Comparison of ENCODE assay signal across 10 cellular contexts in the genomic region with DNA sequence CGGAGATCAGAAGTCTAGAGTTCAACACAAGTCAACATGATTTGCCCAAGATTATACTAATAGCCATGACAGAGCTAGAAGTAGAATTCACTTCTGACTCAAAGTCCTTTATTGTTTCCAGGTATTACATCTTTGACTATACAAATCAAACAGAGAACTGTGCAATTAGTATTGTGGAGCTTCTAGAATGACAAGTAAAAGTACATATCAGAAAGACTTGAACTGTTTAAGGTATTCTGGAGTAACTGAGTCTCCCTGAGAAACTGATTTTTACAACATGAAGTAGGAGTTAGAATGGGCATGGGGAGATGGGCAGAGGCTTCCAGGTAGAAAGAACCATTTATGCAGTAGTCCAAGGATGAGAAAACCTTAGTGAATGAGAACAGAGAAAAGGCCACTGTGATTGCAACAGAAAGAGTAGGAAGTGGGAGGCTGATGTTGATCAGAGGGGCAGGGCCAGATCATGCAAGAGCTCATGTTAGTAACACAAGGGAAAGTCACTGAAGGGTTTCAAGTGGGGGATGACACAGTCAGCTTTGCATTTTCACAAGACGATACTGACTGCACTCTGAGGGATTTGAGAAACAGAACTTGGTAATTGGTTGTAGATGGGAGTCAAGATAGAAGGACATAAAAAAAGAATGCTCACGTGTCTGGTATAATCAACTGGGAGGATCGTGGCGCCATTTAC.
DNase-seq lines count a peak whose midpoint lies in the region; ATAC-seq and TF ChIP-seq lines count a peak whose summit lies in the region.
"Had no signal": no experiment of that assay in that cellular context is flagged by ENCODE, and none has a peak within 500 bp of the region (broad histone marks: within the 10 kb centered on the region; RNA-seq: fewer than 3 reads in every experiment).

No MANE protein-coding gene starts in this region.

- intact Hi-C loops in left colon (cut with DNase I, micrococcal nuclease) = no loop called here

- ATAC-seq in GM18519 (IDR thresholded peaks at IDR 0.05; ENCODE audit: low FRiP score, unreplicated experiment) = peak; percentile 70
- peak; percentile 58 for ATAC-seq in GM21528 (IDR thresholded peaks at IDR 0.05; ENCODE audit: low FRiP score, unreplicated experiment)
- peak; percentile 57 for ATAC-seq in HG03469 (IDR thresholded peaks at IDR 0.05; ENCODE audit: unreplicated experiment)
- no peak for ATAC-seq in left colon

- H3K4me3 ChIP-seq in epithelial cell of proximal tubule (ENCODE audit: low read depth, low read length) = no peak overlapping the region

- TF ChIP-seq CTCF in epithelial cell of proximal tubule (conservative IDR thresholded peaks at IDR 0.05; ENCODE audit: low read depth, low read length) = no peak

- DNase-seq in epithelial cell of proximal tubule (ENCODE audit: low read depth) (peak; percentile 15), islet precursor cell (no peak), left colon (no peak), ureter (ENCODE audit: low spot score) (no peak)
- no peak for DNase-seq in stimulated activated naive CD4-positive, alpha-beta T cell treated with Interleukin-2 at 50 U/mL for 16 hours (lab: John Stamatoyannopoulos, UW)
- DNase-seq: DMS79, SW 1271 had no signal
